8 cellular contexts compared by ENCODE assay signal in the genomic region with DNA sequence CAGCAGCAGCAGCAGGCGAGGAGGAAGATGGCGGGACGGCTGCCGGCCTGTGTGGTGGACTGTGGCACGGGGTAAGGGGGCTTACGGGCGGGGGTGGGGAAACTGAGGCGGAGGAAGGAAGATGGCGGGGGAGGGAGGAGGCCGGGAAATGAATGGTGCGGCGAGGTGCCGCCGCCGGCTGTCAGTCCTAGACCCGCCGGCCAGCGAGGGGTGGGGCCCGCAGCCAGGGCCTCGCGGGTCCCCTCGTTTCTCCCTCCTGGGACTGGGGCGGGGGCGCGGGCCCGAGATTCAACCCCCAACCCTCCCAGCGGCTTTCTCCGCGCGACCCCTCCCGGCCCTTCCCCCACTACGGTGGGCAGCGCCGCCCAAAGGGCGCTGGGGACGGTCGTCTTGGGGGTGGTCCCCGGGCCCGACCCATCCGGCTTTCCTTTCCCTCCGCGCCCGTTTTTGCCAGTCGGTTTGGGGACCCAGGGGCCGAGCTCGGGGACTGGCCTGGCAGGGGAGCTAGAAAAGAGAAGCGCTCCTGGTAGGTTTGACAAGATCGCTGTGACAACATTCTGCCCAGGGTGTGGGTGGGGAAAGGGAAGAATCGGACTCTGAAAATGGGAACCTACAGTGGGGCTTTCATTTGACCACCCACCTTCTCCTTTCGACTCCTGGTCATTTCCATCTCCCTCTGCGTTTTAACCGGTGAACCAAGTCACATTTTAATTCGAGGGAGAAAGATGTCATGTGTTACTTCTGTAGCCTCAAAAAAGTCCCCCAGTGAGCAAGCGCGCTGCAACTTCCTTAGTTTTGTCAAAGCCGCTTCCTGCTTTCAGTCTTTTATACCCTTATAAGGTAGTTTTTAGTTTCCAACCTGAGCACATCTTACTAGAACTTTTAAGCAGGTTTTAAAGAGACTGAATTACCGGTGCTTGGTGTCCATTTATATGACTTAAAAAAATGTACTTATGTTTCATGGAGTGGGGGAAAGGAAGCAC. TPM values are rescaled to one million over a fixed set of nuclear protein-coding genes. Genes with fewer than 3 reads are reported as not detected.
DNase-seq lines count a peak whose midpoint lies in the region; TF ChIP-seq lines count a peak whose summit lies in the region.

No MANE protein-coding gene starts in this region.

- H3K9me3 Mint-ChIP-seq in chondrocyte (ENCODE audit: low read depth) = no peaks in the 10 kb centered on the region

- CTCF ChIA-PET in HEK293T (lab: Yijun Ruan, JAX) = interaction anchor here (1.0 kb wide), 1 partner anchor 11 kb away, joined by 3 read pairs; no protein-coding TSS in a partner anchor

- DNase-seq in GM12864 (ENCODE audit: low read depth) (peak; percentile 83), HEK293T (ENCODE audit: extremely low spot score) (peak; percentile 15), NCI-H1048 (lab: John Stamatoyannopoulos, UW) (peak; percentile 1), chondrocyte (ENCODE audit: low spot score) (no peak), NCI-H187 treated with DMSO at 0.1 percent for 48 hours (lab: John Stamatoyannopoulos, UW) (no peak)
- peak; percentile 58 for DNase-seq in activated CD4-positive, CD25-positive, alpha-beta regulatory T cell treated with anti-CD3 and anti-CD28 coated beads, Interleukin-2, amount 50 U/mL, for 72 hours
- peak; percentile 67 to 74 for DNase-seq in stimulated activated CD4-positive, alpha-beta T cell treated with anti-CD3 and anti-CD28 coated beads, Interleukin-2, amount 100 ng/mL, for 24 hours

- POLR2A ChIA-PET in HEK293T (lab: Yijun Ruan, JAX) = interaction anchor here (1.0 to 2.9 kb wide), 3 partner anchors 57 to 134 kb away, joined by 4 to 29 read pairs (median 11); a partner anchor contains a TSS

- peak overlapping the region; percentile 98 for H3K27ac Mint-ChIP-seq in chondrocyte (ENCODE audit: unreplicated experiment)

- H3K4me3 ChIP-seq in GM12864 (ENCODE audit: low read depth, low read length) = peak overlapping the region; percentile 59

- peak overlapping the region; percentile 95 for H3K27ac ChIP-seq in layer of hippocampus (ENCODE audit: low read depth, low read length)

- H3K27me3 Mint-ChIP-seq in chondrocyte (ENCODE audit: low read depth) = no peaks in the 10 kb centered on the region

- H3K36me3 Mint-ChIP-seq in chondrocyte (ENCODE audit: low read depth) = no peaks in the 10 kb centered on the region

- peak overlapping the region; percentile 96 for H3K4me3 Mint-ChIP-seq in chondrocyte (ENCODE audit: unreplicated experiment)

- no peak for TF ChIP-seq CTCF in GM12864 (IDR thresholded peaks at IDR 0.05; ENCODE audit: low read depth, low read length, missing control alignments)
- peak; percentile 46 for TF ChIP-seq CTCF in chondrocyte (IDR thresholded peaks at IDR 0.05)

- no peaks in the 10 kb centered on the region for H3K27me3 ChIP-seq in layer of hippocampus (ENCODE audit: control insufficient read depth, insufficient read depth, low read length)

- peaks cover 75% of the 10 kb centered on the region for H3K4me1 Mint-ChIP-seq in chondrocyte (ENCODE audit: low read depth)

TF ChIP-seq in HEK293T, 16 proteins besides CTCF, POLR2A, EP300 and RAD21:
- TF ChIP-seq ELF4 (IDR thresholded peaks at IDR 0.05) (peak; percentile 44; the same call in 1 of the 2 replicates), CTBP1 (IDR thresholded peaks at IDR 0.05; ENCODE audit: borderline replicate concordance) (no peak)
TF ChIP-seq in HEK293T: peak in this region for 1.

RNA-seq across cellular contexts. Expression of a gene that starts 0.7 kb away (rescaled TPM):
- total RNA-seq in chondrocyte = 302 to 437 TPM (median 434 TPM) in 3 replicates

Comparison
In these comparisons a context has a peak if more than half of its experiments do, and no peak if none do; other contexts are left out.
1. DNase-seq: peak in GM12864 (single experiment), HEK293T (single experiment), NCI-H1048 (single experiment), activated CD4-positive, CD25-positive, alpha-beta regulatory T cell treated with anti-CD3 and anti-CD28 coated beads, Interleukin-2, amount 50 U/mL, for 72 hours (single experiment) and stimulated activated CD4-positive, alpha-beta T cell treated with anti-CD3 and anti-CD28 coated beads, Interleukin-2, amount 100 ng/mL, for 24 hours (2 of 2); none in chondrocyte (single experiment) and NCI-H187 treated with DMSO at 0.1 percent for 48 hours (single experiment).